ENCODE assay signal across 22 cellular contexts in genomic region chr3:41041899-41042298, GRCh38.
"Had no signal": no experiment of that assay in that cellular context is flagged by ENCODE, and none has a peak within 500 bp of the region (broad histone marks: within the 10 kb centered on the region; RNA-seq: fewer than 3 reads in every experiment).

No MANE protein-coding gene starts in this region.

- H3K27ac ChIP-seq: cardiac muscle cell, foreskin keratinocyte, left lung, spleen, stomach, thoracic aorta, transverse colon had no signal

- H3K36me3 ChIP-seq: cardiac muscle cell, left lung, spleen, stomach, thoracic aorta, transverse colon had no signal

- H3K9me3 Mint-ChIP-seq: effector memory CD8-positive, alpha-beta T cell had no signal

- H3K4me3 Mint-ChIP-seq: dendritic cell treated with granulocyte-macrophage colony-stimulating factor and Interleukin-4, amounts not matched to agents 40 ng/mL and 50 ng/mL, for 4 days; effector memory CD8-positive, alpha-beta T cell; naive thymus-derived CD4-positive, alpha-beta T cell; nephron progenitor cell had no signal

- DNase-seq: cerebellar nuclear complex; effector memory CD8-positive, alpha-beta T cell; foreskin keratinocyte; hippocampal formation; left lung; mesenchymal stem cell; midbrain; naive thymus-derived CD4-positive, alpha-beta T cell; nephron progenitor cell; posterior cingulate gyrus; spleen; stimulated activated CD4-positive, alpha-beta T cell treated with anti-CD3 and anti-CD28 coated beads, Interleukin-15, amount 100 ng/mL, for 24 hours; stimulated activated CD4-positive, alpha-beta T cell treated with anti-CD3 and anti-CD28 coated beads, Interleukin-1b, Interleukin-23, amount 100 ng/mL, for 48 hours; stimulated activated CD4-positive, alpha-beta T cell treated with anti-CD3 and anti-CD28 coated beads, Interleukin-4, amount 100 ng/mL, for 4 hours; stimulated activated naive CD4-positive, alpha-beta T cell; stomach; substantia nigra; transverse colon had no signal

- H3K4me1 Mint-ChIP-seq: naive thymus-derived CD4-positive, alpha-beta T cell had no signal

- H3K27ac Mint-ChIP-seq: dendritic cell treated with granulocyte-macrophage colony-stimulating factor and Interleukin-4, amounts not matched to agents 40 ng/mL and 50 ng/mL, for 4 days; effector memory CD8-positive, alpha-beta T cell; naive thymus-derived CD4-positive, alpha-beta T cell; nephron progenitor cell had no signal

- H3K36me3 Mint-ChIP-seq: naive thymus-derived CD4-positive, alpha-beta T cell had no signal

- H3K27me3 ChIP-seq: cardiac muscle cell, left lung, stomach, transverse colon had no signal

- ATAC-seq: effector memory CD8-positive, alpha-beta T cell; foreskin keratinocyte; naive thymus-derived CD4-positive, alpha-beta T cell had no signal

- H3K4me1 ChIP-seq: foreskin keratinocyte, left lung, spleen, transverse colon had no signal

- H3K9me3 ChIP-seq: thoracic aorta, transverse colon had no signal

- H3K4me3 ChIP-seq: cardiac muscle cell, left lung, lung, spleen, stomach, thoracic aorta, transverse colon had no signal
